8 cellular contexts compared by ENCODE assay signal in genomic region chr5:322281-322941, GRCh38. TPM values are rescaled to one million over a fixed set of nuclear protein-coding genes. Genes with fewer than 3 reads are reported as not detected.
DNase-seq lines count a peak whose midpoint lies in the region; ATAC-seq and TF ChIP-seq lines count a peak whose summit lies in the region.

No MANE protein-coding gene starts in this region.

- TF ChIP-seq POLR2A in NB4 (IDR thresholded peaks at IDR 0.05; ENCODE audit: extremely low read depth, insufficient read length), result no peak

- peaks cover 39 to 67% of the 10 kb centered on the region in 2 donors for H3K27me3 Mint-ChIP-seq in effector memory CD8-positive, alpha-beta T cell

- peaks cover 12% of the 10 kb centered on the region for H3K36me3 ChIP-seq in skeletal muscle satellite cell (ENCODE audit: insufficient read depth, low read length)

- no peak for TF ChIP-seq CTCF in NB4 (IDR thresholded peaks at IDR 0.05; ENCODE audit: low read depth, low read length)

- peak; percentile 23 for DNase-seq in stimulated activated CD4-positive, alpha-beta T cell treated with anti-CD3 and anti-CD28 coated beads, Interleukin-12 subunit alpha, Interleukin-12 subunit beta, amount 100 ng/mL, for 4 hours
- no peak for DNase-seq in stimulated activated CD4-positive, alpha-beta T cell treated with anti-CD3 and anti-CD28 coated beads, Interleukin-4, amount 100 ng/mL, for 24 hours
- DNase-seq in NB4 (ENCODE audit: low read depth) (peak; percentile 26), UCSD-AML1 (lab: John Stamatoyannopoulos, UW; ENCODE audit: unreplicated experiment) (no peak), COLO668 (lab: John Stamatoyannopoulos, UW; ENCODE audit: unreplicated experiment) (no peak)
- no peak for DNase-seq in effector memory CD8-positive, alpha-beta T cell

- H3K9ac ChIP-seq in skeletal muscle satellite cell (ENCODE audit: low read depth, low read length), result peak overlapping the region; percentile 96

- H3K9me3 ChIP-seq in skeletal muscle satellite cell (replicated peaks; ENCODE audit: low read length), result no peaks in the 10 kb centered on the region

- H3K27ac Mint-ChIP-seq in effector memory CD8-positive, alpha-beta T cell, result no peak overlapping the region

- H3K4me2 ChIP-seq in skeletal muscle satellite cell (ENCODE audit: low read length), result peak overlapping the region; percentile 96

- H3K36me3 Mint-ChIP-seq in effector memory CD8-positive, alpha-beta T cell (ENCODE audit: insufficient read depth), result peaks cover 9% of the 10 kb centered on the region

- peaks cover 39% of the 10 kb centered on the region for H3K4me1 ChIP-seq in skeletal muscle satellite cell (ENCODE audit: control insufficient read depth, insufficient read depth, low read length)

- peaks cover 0 to 4% of the 10 kb centered on the region in 2 donors for H3K4me1 Mint-ChIP-seq in effector memory CD8-positive, alpha-beta T cell (ENCODE audit: low read depth in 2 of 2)

- H3K4me3 ChIP-seq in NB4 (ENCODE audit: low read depth, low read length) (peak overlapping the region; percentile 37), skeletal muscle satellite cell (ENCODE audit: low read length) (peak overlapping the region; percentile 88)

- H3K27me3 ChIP-seq in skeletal muscle satellite cell (ENCODE audit: control insufficient read depth, insufficient read depth, low read length), result peaks cover 4% of the 10 kb centered on the region

- H3K4me3 Mint-ChIP-seq in effector memory CD8-positive, alpha-beta T cell, result peak overlapping the region; percentile 29 to 52

- H3K9me3 Mint-ChIP-seq in effector memory CD8-positive, alpha-beta T cell, result no peaks in the 10 kb centered on the region

- no peak for ATAC-seq in effector memory CD8-positive, alpha-beta T cell (replicated peaks)
- no peak for ATAC-seq in HG02870 (IDR thresholded peaks at IDR 0.05; ENCODE audit: unreplicated experiment)

RNA-seq across cellular contexts. Expression of gene AHRR, which starts 0.9 kb away (rescaled TPM):
- total RNA-seq in skeletal muscle satellite cell (2012; rRNA removed), result 8.1 and 9.8 TPM in 2 replicates

RNA-seq across cellular contexts. Expression of gene PDCD6, which starts 51.0 kb away (rescaled TPM):
- total RNA-seq in skeletal muscle satellite cell (2012; rRNA removed), result 96.1 and 105 TPM in 2 replicates

Comparison
In these comparisons a context has a peak if more than half of its experiments do, and no peak if none do; other contexts are left out.
1. DNase-seq: peak in stimulated activated CD4-positive, alpha-beta T cell treated with anti-CD3 and anti-CD28 coated beads, Interleukin-12 subunit alpha, Interleukin-12 subunit beta, amount 100 ng/mL, for 4 hours (single experiment) and NB4 (single experiment); none in stimulated activated CD4-positive, alpha-beta T cell treated with anti-CD3 and anti-CD28 coated beads, Interleukin-4, amount 100 ng/mL, for 24 hours (single experiment), effector memory CD8-positive, alpha-beta T cell (0 of 3), UCSD-AML1 (single experiment) and COLO668 (single experiment).